In the genomic region with DNA sequence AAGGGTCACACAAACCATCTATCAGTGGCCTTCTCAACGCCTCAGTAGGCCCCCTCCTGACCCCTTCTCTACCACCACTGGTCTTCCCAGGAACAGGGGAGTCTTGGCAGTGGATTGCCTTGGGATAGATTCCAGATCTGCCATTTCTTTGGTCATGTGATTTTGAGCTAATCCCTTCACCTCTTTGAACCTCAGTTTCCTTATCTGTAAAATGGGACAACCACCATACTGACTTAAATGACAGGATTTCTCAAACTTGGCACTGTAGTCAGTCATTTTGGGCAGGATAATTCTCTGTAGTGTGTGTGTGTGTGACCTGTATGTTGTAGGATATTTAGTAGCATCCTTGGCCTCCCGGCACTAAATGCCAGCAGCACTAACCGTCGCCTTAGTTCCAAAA, we compare ENCODE assay signal across 1 cellular context.
TF ChIP-seq lines count a peak whose summit lies in the region.

No MANE protein-coding gene starts in this region.

TF ChIP-seq in H1, 55 proteins besides CTCF, POLR2A, EP300 and RAD21:
- TF ChIP-seq TCF12 (IDR thresholded peaks at IDR 0.05; ENCODE audit: low read depth, low read length), result no peak
- TF ChIP-seq, protein P1, sequence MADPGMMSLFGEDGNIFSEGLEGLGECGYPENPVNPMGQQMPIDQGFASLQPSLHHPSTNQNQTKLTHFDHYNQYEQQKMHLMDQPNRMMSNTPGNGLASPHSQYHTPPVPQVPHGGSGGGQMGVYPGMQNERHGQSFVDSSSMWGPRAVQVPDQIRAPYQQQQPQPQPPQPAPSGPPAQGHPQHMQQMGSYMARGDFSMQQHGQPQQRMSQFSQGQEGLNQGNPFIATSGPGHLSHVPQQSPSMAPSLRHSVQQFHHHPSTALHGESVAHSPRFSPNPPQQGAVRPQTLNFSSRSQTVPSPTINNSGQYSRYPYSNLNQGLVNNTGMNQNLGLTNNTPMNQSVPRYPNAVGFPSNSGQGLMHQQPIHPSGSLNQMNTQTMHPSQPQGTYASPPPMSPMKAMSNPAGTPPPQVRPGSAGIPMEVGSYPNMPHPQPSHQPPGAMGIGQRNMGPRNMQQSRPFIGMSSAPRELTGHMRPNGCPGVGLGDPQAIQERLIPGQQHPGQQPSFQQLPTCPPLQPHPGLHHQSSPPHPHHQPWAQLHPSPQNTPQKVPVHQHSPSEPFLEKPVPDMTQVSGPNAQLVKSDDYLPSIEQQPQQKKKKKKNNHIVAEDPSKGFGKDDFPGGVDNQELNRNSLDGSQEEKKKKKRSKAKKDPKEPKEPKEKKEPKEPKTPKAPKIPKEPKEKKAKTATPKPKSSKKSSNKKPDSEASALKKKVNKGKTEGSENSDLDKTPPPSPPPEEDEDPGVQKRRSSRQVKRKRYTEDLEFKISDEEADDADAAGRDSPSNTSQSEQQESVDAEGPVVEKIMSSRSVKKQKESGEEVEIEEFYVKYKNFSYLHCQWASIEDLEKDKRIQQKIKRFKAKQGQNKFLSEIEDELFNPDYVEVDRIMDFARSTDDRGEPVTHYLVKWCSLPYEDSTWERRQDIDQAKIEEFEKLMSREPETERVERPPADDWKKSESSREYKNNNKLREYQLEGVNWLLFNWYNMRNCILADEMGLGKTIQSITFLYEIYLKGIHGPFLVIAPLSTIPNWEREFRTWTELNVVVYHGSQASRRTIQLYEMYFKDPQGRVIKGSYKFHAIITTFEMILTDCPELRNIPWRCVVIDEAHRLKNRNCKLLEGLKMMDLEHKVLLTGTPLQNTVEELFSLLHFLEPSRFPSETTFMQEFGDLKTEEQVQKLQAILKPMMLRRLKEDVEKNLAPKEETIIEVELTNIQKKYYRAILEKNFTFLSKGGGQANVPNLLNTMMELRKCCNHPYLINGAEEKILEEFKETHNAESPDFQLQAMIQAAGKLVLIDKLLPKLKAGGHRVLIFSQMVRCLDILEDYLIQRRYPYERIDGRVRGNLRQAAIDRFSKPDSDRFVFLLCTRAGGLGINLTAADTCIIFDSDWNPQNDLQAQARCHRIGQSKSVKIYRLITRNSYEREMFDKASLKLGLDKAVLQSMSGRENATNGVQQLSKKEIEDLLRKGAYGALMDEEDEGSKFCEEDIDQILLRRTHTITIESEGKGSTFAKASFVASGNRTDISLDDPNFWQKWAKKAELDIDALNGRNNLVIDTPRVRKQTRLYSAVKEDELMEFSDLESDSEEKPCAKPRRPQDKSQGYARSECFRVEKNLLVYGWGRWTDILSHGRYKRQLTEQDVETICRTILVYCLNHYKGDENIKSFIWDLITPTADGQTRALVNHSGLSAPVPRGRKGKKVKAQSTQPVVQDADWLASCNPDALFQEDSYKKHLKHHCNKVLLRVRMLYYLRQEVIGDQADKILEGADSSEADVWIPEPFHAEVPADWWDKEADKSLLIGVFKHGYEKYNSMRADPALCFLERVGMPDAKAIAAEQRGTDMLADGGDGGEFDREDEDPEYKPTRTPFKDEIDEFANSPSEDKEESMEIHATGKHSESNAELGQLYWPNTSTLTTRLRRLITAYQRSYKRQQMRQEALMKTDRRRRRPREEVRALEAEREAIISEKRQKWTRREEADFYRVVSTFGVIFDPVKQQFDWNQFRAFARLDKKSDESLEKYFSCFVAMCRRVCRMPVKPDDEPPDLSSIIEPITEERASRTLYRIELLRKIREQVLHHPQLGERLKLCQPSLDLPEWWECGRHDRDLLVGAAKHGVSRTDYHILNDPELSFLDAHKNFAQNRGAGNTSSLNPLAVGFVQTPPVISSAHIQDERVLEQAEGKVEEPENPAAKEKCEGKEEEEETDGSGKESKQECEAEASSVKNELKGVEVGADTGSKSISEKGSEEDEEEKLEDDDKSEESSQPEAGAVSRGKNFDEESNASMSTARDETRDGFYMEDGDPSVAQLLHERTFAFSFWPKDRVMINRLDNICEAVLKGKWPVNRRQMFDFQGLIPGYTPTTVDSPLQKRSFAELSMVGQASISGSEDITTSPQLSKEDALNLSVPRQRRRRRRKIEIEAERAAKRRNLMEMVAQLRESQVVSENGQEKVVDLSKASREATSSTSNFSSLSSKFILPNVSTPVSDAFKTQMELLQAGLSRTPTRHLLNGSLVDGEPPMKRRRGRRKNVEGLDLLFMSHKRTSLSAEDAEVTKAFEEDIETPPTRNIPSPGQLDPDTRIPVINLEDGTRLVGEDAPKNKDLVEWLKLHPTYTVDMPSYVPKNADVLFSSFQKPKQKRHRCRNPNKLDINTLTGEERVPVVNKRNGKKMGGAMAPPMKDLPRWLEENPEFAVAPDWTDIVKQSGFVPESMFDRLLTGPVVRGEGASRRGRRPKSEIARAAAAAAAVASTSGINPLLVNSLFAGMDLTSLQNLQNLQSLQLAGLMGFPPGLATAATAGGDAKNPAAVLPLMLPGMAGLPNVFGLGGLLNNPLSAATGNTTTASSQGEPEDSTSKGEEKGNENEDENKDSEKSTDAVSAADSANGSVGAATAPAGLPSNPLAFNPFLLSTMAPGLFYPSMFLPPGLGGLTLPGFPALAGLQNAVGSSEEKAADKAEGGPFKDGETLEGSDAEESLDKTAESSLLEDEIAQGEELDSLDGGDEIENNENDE (IDR thresholded peaks at IDR 0.05; ENCODE audit: insufficient replicate concordance, low read length), result no peak
- no peak for TF ChIP-seq SIX5 (IDR thresholded peaks at IDR 0.05; ENCODE audit: low read depth, low read length)
- TF ChIP-seq CTBP2 (IDR thresholded peaks at IDR 0.05; ENCODE audit: borderline replicate concordance, insufficient read depth, insufficient read length, low read length), result no peak
- no peak for TF ChIP-seq HDAC2 (IDR thresholded peaks at IDR 0.05; ENCODE audit: borderline replicate concordance in 1 of 2, low read depth in 2 of 2, low read length in 2 of 2)
- 0 out of 2 replicates have a peak, but pooled peaks have one; percentile 32 for TF ChIP-seq KDM1A (IDR thresholded peaks at IDR 0.05; ENCODE audit: borderline replicate concordance, low read length)
- no peak for TF ChIP-seq CREB1 (IDR thresholded peaks at IDR 0.05)
- no peak for TF ChIP-seq BACH1 (IDR thresholded peaks at IDR 0.05; ENCODE audit: low read length)
- no peak for TF ChIP-seq EGR1 (IDR thresholded peaks at IDR 0.05; ENCODE audit: borderline replicate concordance, low read depth, low read length)
TF ChIP-seq in H1: peak in this region for 1.
